In the genomic region with DNA sequence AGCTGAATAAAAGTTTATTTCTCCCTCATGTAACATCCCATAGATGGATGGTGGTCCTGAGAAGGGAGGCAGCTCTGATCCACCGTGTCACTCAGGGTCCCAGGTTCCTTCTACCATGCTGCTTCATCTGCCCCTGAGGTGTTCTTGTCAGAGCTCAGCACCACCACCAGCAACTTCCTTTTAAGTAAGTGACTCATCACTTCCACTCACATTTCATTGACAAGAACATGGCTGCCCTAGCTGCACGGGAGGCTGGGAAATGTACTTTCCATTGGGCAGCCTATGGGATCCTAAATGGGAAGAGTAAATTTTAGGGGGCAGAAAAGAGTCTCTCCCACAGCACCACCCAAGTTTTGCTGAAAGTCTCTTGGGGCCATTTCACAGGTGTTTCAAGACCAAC, we compare ENCODE assay signal across 1 cellular context.
TF ChIP-seq lines count a peak whose summit lies in the region.

No MANE protein-coding gene starts in this region.

TF ChIP-seq in K562, 482 proteins besides CTCF, POLR2A, EP300 and RAD21 (continued from another document):
- TF ChIP-seq, protein P1, sequence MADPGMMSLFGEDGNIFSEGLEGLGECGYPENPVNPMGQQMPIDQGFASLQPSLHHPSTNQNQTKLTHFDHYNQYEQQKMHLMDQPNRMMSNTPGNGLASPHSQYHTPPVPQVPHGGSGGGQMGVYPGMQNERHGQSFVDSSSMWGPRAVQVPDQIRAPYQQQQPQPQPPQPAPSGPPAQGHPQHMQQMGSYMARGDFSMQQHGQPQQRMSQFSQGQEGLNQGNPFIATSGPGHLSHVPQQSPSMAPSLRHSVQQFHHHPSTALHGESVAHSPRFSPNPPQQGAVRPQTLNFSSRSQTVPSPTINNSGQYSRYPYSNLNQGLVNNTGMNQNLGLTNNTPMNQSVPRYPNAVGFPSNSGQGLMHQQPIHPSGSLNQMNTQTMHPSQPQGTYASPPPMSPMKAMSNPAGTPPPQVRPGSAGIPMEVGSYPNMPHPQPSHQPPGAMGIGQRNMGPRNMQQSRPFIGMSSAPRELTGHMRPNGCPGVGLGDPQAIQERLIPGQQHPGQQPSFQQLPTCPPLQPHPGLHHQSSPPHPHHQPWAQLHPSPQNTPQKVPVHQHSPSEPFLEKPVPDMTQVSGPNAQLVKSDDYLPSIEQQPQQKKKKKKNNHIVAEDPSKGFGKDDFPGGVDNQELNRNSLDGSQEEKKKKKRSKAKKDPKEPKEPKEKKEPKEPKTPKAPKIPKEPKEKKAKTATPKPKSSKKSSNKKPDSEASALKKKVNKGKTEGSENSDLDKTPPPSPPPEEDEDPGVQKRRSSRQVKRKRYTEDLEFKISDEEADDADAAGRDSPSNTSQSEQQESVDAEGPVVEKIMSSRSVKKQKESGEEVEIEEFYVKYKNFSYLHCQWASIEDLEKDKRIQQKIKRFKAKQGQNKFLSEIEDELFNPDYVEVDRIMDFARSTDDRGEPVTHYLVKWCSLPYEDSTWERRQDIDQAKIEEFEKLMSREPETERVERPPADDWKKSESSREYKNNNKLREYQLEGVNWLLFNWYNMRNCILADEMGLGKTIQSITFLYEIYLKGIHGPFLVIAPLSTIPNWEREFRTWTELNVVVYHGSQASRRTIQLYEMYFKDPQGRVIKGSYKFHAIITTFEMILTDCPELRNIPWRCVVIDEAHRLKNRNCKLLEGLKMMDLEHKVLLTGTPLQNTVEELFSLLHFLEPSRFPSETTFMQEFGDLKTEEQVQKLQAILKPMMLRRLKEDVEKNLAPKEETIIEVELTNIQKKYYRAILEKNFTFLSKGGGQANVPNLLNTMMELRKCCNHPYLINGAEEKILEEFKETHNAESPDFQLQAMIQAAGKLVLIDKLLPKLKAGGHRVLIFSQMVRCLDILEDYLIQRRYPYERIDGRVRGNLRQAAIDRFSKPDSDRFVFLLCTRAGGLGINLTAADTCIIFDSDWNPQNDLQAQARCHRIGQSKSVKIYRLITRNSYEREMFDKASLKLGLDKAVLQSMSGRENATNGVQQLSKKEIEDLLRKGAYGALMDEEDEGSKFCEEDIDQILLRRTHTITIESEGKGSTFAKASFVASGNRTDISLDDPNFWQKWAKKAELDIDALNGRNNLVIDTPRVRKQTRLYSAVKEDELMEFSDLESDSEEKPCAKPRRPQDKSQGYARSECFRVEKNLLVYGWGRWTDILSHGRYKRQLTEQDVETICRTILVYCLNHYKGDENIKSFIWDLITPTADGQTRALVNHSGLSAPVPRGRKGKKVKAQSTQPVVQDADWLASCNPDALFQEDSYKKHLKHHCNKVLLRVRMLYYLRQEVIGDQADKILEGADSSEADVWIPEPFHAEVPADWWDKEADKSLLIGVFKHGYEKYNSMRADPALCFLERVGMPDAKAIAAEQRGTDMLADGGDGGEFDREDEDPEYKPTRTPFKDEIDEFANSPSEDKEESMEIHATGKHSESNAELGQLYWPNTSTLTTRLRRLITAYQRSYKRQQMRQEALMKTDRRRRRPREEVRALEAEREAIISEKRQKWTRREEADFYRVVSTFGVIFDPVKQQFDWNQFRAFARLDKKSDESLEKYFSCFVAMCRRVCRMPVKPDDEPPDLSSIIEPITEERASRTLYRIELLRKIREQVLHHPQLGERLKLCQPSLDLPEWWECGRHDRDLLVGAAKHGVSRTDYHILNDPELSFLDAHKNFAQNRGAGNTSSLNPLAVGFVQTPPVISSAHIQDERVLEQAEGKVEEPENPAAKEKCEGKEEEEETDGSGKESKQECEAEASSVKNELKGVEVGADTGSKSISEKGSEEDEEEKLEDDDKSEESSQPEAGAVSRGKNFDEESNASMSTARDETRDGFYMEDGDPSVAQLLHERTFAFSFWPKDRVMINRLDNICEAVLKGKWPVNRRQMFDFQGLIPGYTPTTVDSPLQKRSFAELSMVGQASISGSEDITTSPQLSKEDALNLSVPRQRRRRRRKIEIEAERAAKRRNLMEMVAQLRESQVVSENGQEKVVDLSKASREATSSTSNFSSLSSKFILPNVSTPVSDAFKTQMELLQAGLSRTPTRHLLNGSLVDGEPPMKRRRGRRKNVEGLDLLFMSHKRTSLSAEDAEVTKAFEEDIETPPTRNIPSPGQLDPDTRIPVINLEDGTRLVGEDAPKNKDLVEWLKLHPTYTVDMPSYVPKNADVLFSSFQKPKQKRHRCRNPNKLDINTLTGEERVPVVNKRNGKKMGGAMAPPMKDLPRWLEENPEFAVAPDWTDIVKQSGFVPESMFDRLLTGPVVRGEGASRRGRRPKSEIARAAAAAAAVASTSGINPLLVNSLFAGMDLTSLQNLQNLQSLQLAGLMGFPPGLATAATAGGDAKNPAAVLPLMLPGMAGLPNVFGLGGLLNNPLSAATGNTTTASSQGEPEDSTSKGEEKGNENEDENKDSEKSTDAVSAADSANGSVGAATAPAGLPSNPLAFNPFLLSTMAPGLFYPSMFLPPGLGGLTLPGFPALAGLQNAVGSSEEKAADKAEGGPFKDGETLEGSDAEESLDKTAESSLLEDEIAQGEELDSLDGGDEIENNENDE (IDR thresholded peaks at IDR 0.05; ENCODE audit: low read depth, low read length): no peak
- TF ChIP-seq ZNF184 (CRISPR knock-in tag; IDR thresholded peaks at IDR 0.05) (no peak), JUND (IDR thresholded peaks at IDR 0.05; ENCODE audit: borderline replicate concordance, low read depth, low read length) (peak; percentile 64), JUND (tag; IDR thresholded peaks at IDR 0.05; ENCODE audit: borderline replicate concordance, low read depth, low read length) (peak; percentile 74; the same call in 2 of the 3 replicates), NFRKB (IDR thresholded peaks at IDR 0.05; ENCODE audit: low read depth) (no peak), MAFF (IDR thresholded peaks at IDR 0.05; ENCODE audit: low read length) (no peak), TAL1 (IDR thresholded peaks at IDR 0.05) (no peak), EWSR1 (IDR thresholded peaks at IDR 0.05; ENCODE audit: borderline replicate concordance, low read depth, partially characterized antibody) (no peak), MYC (IDR thresholded peaks at IDR 0.05; ENCODE audit: low read depth, low read length) (no peak), MYC (CRISPR knock-in tag; IDR thresholded peaks at IDR 0.05; ENCODE audit: borderline replicate concordance, low read depth) (no peak), NFE2 (IDR thresholded peaks at IDR 0.05; ENCODE audit: low read depth) (peak; percentile 64), NBN (IDR thresholded peaks at IDR 0.05; ENCODE audit: low read depth) (no peak), TFAM (CRISPR knock-in tag; conservative IDR thresholded peaks at IDR 0.05) (no peak), TCF7 (IDR thresholded peaks at IDR 0.05; ENCODE audit: borderline replicate concordance) (0 out of 2 replicates have a peak, but pooled peaks have one; percentile 36), GATA2 (CRISPR knock-in tag; IDR thresholded peaks at IDR 0.05) (no peak), CHD4 (IDR thresholded peaks at IDR 0.05; ENCODE audit: insufficient read depth, insufficient replicate concordance, low read depth, low read length, poor library complexity, severe bottlenecking) (no peak), CBFB (CRISPR knock-in tag; IDR thresholded peaks at IDR 0.05) (no peak), YY1 (IDR thresholded peaks at IDR 0.05; ENCODE audit: borderline replicate concordance in 1 of 3, control insufficient read depth in 1 of 3, extremely low read depth in 1 of 3, insufficient read depth in 3 of 3, insufficient read length in 1 of 3, insufficient replicate concordance in 2 of 3, low read depth in 1 of 3, low read length in 2 of 3) (peak in 1 of 3 experiments; percentile 68), MXI1 (IDR thresholded peaks at IDR 0.05; ENCODE audit: low read depth, low read length) (no peak), FOSL1 (tag; conservative IDR thresholded peaks at IDR 0.05) (peak; percentile 76), ZC3H4 (CRISPR knock-in tag; IDR thresholded peaks at IDR 0.05; ENCODE audit: borderline replicate concordance) (no peak), ZNF316 (IDR thresholded peaks at IDR 0.05) (peak; percentile 14; the same call in 1 of the 2 replicates), EHMT2 (IDR thresholded peaks at IDR 0.05) (peak; percentile 72; the same call in 1 of the 2 replicates), NFATC3 (IDR thresholded peaks at IDR 0.05) (no peak), NFE2L1 (tag; IDR thresholded peaks at IDR 0.05; ENCODE audit: borderline replicate concordance, low read depth) (0 out of 2 replicates have a peak, but pooled peaks have one; percentile 31), MTA1 (IDR thresholded peaks at IDR 0.05; ENCODE audit: borderline replicate concordance) (no peak), ZNF644 (tag; IDR thresholded peaks at IDR 0.05; ENCODE audit: low read depth) (no peak), ZNF133 (CRISPR knock-in tag; IDR thresholded peaks at IDR 0.05) (no peak)
- TF ChIP-seq, protein P2, sequence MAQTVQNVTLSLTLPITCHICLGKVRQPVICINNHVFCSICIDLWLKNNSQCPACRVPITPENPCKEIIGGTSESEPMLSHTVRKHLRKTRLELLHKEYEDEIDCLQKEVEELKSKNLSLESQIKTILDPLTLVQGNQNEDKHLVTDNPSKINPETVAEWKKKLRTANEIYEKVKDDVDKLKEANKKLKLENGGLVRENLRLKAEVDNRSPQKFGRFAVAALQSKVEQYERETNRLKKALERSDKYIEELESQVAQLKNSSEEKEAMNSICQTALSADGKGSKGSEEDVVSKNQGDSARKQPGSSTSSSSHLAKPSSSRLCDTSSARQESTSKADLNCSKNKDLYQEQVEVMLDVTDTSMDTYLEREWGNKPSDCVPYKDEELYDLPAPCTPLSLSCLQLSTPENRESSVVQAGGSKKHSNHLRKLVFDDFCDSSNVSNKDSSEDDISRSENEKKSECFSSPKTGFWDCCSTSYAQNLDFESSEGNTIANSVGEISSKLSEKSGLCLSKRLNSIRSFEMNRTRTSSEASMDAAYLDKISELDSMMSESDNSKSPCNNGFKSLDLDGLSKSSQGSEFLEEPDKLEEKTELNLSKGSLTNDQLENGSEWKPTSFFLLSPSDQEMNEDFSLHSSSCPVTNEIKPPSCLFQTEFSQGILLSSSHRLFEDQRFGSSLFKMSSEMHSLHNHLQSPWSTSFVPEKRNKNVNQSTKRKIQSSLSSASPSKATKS (CRISPR knock-in tag; IDR thresholded peaks at IDR 0.05): no peak
- TF ChIP-seq, protein P3, sequence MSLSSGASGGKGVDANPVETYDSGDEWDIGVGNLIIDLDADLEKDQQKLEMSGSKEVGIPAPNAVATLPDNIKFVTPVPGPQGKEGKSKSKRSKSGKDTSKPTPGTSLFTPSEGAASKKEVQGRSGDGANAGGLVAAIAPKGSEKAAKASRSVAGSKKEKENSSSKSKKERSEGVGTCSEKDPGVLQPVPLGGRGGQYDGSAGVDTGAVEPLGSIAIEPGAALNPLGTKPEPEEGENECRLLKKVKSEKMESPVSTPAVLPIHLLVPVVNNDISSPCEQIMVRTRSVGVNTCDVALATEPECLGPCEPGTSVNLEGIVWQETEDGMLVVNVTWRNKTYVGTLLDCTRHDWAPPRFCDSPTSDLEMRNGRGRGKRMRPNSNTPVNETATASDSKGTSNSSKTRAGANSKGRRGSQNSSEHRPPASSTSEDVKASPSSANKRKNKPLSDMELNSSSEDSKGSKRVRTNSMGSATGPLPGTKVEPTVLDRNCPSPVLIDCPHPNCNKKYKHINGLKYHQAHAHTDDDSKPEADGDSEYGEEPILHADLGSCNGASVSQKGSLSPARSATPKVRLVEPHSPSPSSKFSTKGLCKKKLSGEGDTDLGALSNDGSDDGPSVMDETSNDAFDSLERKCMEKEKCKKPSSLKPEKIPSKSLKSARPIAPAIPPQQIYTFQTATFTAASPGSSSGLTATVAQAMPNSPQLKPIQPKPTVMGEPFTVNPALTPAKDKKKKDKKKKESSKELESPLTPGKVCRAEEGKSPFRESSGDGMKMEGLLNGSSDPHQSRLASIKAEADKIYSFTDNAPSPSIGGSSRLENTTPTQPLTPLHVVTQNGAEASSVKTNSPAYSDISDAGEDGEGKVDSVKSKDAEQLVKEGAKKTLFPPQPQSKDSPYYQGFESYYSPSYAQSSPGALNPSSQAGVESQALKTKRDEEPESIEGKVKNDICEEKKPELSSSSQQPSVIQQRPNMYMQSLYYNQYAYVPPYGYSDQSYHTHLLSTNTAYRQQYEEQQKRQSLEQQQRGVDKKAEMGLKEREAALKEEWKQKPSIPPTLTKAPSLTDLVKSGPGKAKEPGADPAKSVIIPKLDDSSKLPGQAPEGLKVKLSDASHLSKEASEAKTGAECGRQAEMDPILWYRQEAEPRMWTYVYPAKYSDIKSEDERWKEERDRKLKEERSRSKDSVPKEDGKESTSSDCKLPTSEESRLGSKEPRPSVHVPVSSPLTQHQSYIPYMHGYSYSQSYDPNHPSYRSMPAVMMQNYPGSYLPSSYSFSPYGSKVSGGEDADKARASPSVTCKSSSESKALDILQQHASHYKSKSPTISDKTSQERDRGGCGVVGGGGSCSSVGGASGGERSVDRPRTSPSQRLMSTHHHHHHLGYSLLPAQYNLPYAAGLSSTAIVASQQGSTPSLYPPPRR (CRISPR knock-in tag; IDR thresholded peaks at IDR 0.05; ENCODE audit: borderline replicate concordance): no peak
- TF ChIP-seq, protein P4, sequence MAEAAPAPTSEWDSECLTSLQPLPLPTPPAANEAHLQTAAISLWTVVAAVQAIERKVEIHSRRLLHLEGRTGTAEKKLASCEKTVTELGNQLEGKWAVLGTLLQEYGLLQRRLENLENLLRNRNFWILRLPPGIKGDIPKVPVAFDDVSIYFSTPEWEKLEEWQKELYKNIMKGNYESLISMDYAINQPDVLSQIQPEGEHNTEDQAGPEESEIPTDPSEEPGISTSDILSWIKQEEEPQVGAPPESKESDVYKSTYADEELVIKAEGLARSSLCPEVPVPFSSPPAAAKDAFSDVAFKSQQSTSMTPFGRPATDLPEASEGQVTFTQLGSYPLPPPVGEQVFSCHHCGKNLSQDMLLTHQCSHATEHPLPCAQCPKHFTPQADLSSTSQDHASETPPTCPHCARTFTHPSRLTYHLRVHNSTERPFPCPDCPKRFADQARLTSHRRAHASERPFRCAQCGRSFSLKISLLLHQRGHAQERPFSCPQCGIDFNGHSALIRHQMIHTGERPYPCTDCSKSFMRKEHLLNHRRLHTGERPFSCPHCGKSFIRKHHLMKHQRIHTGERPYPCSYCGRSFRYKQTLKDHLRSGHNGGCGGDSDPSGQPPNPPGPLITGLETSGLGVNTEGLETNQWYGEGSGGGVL (CRISPR knock-in tag; IDR thresholded peaks at IDR 0.05): no peak
- TF ChIP-seq, protein P5, sequence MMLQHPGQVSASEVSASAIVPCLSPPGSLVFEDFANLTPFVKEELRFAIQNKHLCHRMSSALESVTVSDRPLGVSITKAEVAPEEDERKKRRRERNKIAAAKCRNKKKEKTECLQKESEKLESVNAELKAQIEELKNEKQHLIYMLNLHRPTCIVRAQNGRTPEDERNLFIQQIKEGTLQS (IDR thresholded peaks at IDR 0.05): peak; percentile 56
- TF ChIP-seq, protein P5 (CRISPR knock-in tag; conservative IDR thresholded peaks at IDR 0.05): no peak
